ENCODE assay signal across 27 cellular contexts in genomic region chrX:64229145-64229544, GRCh38. TPM values are rescaled to one million over a fixed set of nuclear protein-coding genes. Genes with fewer than 3 reads are reported as not detected.
A peak's percentile ranks its signal among the peaks of the same experiment; 100 is the strongest.
DNase-seq lines count a peak whose midpoint lies in the region; TF ChIP-seq lines count a peak whose summit lies in the region.
"Had no signal": no experiment of that assay in that cellular context is flagged by ENCODE, and none has a peak within 500 bp of the region (broad histone marks: within the 10 kb centered on the region; RNA-seq: fewer than 3 reads in every experiment).

No MANE protein-coding gene starts in this region.

- H3K4me1 ChIP-seq in transverse colon, result no peaks in the 10 kb centered on the region
- H3K4me1 ChIP-seq: esophagus muscularis mucosa, heart left ventricle had no signal

- no peak for TF ChIP-seq EP300 in transverse colon (IDR thresholded peaks at IDR 0.05; ENCODE audit: low read depth)

- no peaks in the 10 kb centered on the region for H3K36me3 ChIP-seq in transverse colon
- H3K36me3 ChIP-seq: esophagus muscularis mucosa, heart left ventricle, ovary had no signal

- H3K9me3 ChIP-seq in transverse colon, result no peaks in the 10 kb centered on the region
- H3K9me3 ChIP-seq: esophagus muscularis mucosa, heart left ventricle, ovary had no signal

- in situ Hi-C loops in transverse colon (cut with MboI; ENCODE audit: low pct_ligation_motif_present in 1 of 4, low pct_unique_long_range_greater_than_20kb in 1 of 4, low sequenced_read_pairs in 3 of 4), result no loop called here

- H3K4me3 ChIP-seq in transverse colon, result no peak overlapping the region
- H3K4me3 ChIP-seq: esophagus muscularis mucosa, ovary had no signal

- intact Hi-C loops in transverse colon (cut with DNase I; ENCODE audit: low total_unique reads), result no loop called here

- H3K27me3 ChIP-seq in transverse colon, result no peaks in the 10 kb centered on the region
- H3K27me3 ChIP-seq: esophagus muscularis mucosa, heart left ventricle, ovary had no signal

- H3K27ac ChIP-seq in transverse colon, result no peak overlapping the region
- H3K27ac ChIP-seq: esophagus muscularis mucosa, KMS-11, ovary had no signal

- TF ChIP-seq POLR2A in transverse colon (IDR thresholded peaks at IDR 0.05), result no peak

- TF ChIP-seq CTCF in transverse colon (IDR thresholded peaks at IDR 0.05), result peak in 2 of 5 experiments; percentile 8 to 17

- 33 to 41% methylated on average over 1 to 4 of the region's 4 CpGs for WGBS in transverse colon (ENCODE audit: low coverage in 1 of 2), 2 donors

- DNase-seq in NCI-H82 (lab: John Stamatoyannopoulos, UW) (peak; percentile 8), NCI-H82 treated with DMSO at 0.1 percent for 48 hours (lab: John Stamatoyannopoulos, UW; ENCODE audit: unreplicated experiment) (no peak), NCI-H526 (lab: John Stamatoyannopoulos, UW) (peak; percentile 31 to 63), kidney tubule cell (ENCODE audit: low spot score) (peak; percentile 4), transverse colon (peak; percentile 31), mucosa of gallbladder (ENCODE audit: low spot score) (no peak), NCI-H2029 treated with DMSO at 0.1 percent for 48 hours (lab: John Stamatoyannopoulos, UW) (no peak)
- DNase-seq: activated CD4-positive, alpha-beta T cell treated with anti-CD3 and anti-CD28 coated beads for 4 hours; activated T-cell treated with anti-CD3 and anti-CD28 coated beads for 4 hours; CD4-positive, alpha-beta memory T cell; foreskin fibroblast; H7; heart left ventricle; NCI-H1436; NCI-H2107; ovary; retina; SHP77; stimulated activated CD4-positive, alpha-beta T cell treated with anti-CD3 and anti-CD28 coated beads, Interleukin-1b, Interleukin-23, amount 100 ng/mL, for 48 hours; stimulated activated naive CD4-positive, alpha-beta T cell treated with Interleukin-2 at 50 U/mL for 16 hours had no signal

RNA-seq across cellular contexts. Expression of gene ASB12, which starts 1.3 kb away (rescaled TPM):
- total RNA-seq in transverse colon, result under 1 TPM in 1 of 4 donors, not detected in 3; 0.41 TPM
- total RNA-seq in mucosa of gallbladder, result 0.14 TPM
- total RNA-seq: activated naive CD4-positive, alpha-beta T cell treated with anti-CD3 and anti-CD28 coated beads, Interleukin-2, amount 50 U/mL, for 72 hours; CD4-positive, alpha-beta memory T cell; dermis microvascular lymphatic vessel endothelial cell; esophagus muscularis mucosa; kidney epithelial cell; lung microvascular endothelial cell; T-helper 2 cell treated with Interferon-gamma antibody and Interleukin-4, amounts not matched to agents 100 ng/mL and 5 ng/mL, for 36 hours had no signal

RNA-seq across cellular contexts. Expression of gene AMER1, which starts 23.6 kb away (rescaled TPM):
- total RNA-seq in transverse colon (1 to 10 TPM; 1.6 to 8.2 (median 5.3) TPM), mucosa of gallbladder (6.0 TPM)

Comparison
In these comparisons a context has a peak if more than half of its experiments do, and no peak if none do; other contexts are left out.
1. DNase-seq: peak in NCI-H82 (single experiment), NCI-H526 (2 of 2), kidney tubule cell (single experiment) and transverse colon (single experiment); none in NCI-H82 treated with DMSO at 0.1 percent for 48 hours (single experiment), mucosa of gallbladder (single experiment) and NCI-H2029 treated with DMSO at 0.1 percent for 48 hours (single experiment).